In genomic region chr3:52733256-52733891, GRCh38 we compare ENCODE assay signal across 2 cellular contexts.
TF ChIP-seq lines count a peak whose summit lies in the region.

No MANE protein-coding gene starts in this region.

TF ChIP-seq in HCT116, 20 proteins besides CTCF, POLR2A, EP300 and RAD21:
- TF ChIP-seq REST (IDR thresholded peaks at IDR 0.05; ENCODE audit: low read depth) (no peak), ZNF274 (IDR thresholded peaks at IDR 0.05; ENCODE audit: low read depth, low read length) (peak; percentile 21; the same call in 1 of the 2 replicates)

TF ChIP-seq in GM12878, 131 proteins besides CTCF, POLR2A, EP300 and RAD21:
- TF ChIP-seq ZNF274 (IDR thresholded peaks at IDR 0.05; ENCODE audit: insufficient read depth, insufficient read length) (peak; percentile 54), HDAC6 (IDR thresholded peaks at IDR 0.05; ENCODE audit: unreplicated experiment) (no peak)
TF ChIP-seq in GM12878: peak in this region for 1.
